In the genomic region with DNA sequence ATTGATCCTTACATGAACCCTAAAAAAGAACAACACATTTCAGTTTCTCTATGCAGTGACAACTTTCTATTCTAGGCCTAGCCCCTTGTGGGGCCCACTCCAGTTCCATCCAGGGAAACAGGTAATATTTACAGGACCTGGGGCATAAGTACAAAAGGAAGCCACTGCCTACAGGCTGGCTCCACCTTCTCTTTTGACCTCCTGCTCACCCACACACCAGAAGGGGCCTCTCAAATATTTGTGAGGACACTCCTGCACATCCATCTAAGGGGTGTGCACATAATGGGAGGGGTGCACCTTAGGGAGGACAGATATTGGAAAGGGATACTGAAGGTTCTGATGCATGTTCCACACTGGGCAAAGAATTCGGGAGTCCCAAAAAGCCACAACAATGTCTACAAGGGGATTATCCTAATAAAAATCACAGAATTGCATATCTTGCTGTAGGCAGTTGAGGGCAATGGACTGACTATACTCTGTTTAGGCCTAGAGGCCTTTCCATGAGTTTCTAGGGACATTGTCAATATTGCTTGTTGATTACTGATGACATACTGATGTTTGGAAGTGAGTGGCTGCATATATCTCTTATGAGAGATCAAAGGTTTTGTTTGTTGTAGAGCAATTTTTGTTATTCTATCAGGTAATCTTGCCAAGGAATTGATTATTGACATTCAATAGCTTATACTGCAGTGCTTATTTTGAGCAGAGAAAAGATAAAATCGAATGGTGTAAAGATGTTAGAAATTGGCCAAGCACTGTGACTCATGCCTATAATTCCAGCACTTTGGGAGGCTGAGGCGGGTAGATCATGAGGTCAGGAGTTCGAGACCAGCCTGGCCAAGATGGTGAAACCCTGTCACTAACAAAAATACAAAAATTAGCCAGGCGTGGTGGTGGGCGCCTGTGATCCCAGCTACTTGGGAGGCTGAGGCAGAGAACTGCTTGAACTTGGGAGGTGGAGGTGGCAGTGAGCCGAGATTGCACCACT, we compare ENCODE assay signal across 1 cellular context.
TF ChIP-seq lines count a peak whose summit lies in the region.

No MANE protein-coding gene starts in this region.

TF ChIP-seq in HepG2, 621 proteins besides CTCF, POLR2A, EP300 and RAD21 (continued from another document and continues in another):
- TF ChIP-seq, protein P1, sequence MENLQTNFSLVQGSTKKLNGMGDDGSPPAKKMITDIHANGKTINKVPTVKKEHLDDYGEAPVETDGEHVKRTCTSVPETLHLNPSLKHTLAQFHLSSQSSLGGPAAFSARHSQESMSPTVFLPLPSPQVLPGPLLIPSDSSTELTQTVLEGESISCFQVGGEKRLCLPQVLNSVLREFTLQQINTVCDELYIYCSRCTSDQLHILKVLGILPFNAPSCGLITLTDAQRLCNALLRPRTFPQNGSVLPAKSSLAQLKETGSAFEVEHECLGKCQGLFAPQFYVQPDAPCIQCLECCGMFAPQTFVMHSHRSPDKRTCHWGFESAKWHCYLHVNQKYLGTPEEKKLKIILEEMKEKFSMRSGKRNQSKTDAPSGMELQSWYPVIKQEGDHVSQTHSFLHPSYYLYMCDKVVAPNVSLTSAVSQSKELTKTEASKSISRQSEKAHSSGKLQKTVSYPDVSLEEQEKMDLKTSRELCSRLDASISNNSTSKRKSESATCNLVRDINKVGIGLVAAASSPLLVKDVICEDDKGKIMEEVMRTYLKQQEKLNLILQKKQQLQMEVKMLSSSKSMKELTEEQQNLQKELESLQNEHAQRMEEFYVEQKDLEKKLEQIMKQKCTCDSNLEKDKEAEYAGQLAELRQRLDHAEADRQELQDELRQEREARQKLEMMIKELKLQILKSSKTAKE (CRISPR knock-in tag; IDR thresholded peaks at IDR 0.05; ENCODE audit: borderline replicate concordance): peak; percentile 74
- TF ChIP-seq, protein P2, sequence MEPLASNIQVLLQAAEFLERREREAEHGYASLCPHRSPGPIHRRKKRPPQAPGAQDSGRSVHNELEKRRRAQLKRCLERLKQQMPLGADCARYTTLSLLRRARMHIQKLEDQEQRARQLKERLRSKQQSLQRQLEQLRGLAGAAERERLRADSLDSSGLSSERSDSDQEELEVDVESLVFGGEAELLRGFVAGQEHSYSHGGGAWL (CRISPR knock-in tag; IDR thresholded peaks at IDR 0.05): no peak
- TF ChIP-seq NR2F6 (IDR thresholded peaks at IDR 0.05) (peak; percentile 89), NR2F6 (CRISPR knock-in tag; IDR thresholded peaks at IDR 0.05) (peak; percentile 90), ZNF670 (CRISPR knock-in tag; IDR thresholded peaks at IDR 0.05; ENCODE audit: borderline replicate concordance) (peak; percentile 9), ELF4 (CRISPR knock-in tag; IDR thresholded peaks at IDR 0.05; ENCODE audit: borderline replicate concordance) (peak; percentile 63; the same call in 1 of the 2 replicates), HOXD1 (CRISPR knock-in tag; IDR thresholded peaks at IDR 0.05) (no peak), AKAP8 (CRISPR knock-in tag; IDR thresholded peaks at IDR 0.05) (no peak), U2AF1 (optimal IDR thresholded peaks at IDR 0.05; ENCODE audit: low read depth, low read length) (no peak), NFYB (CRISPR knock-in tag; IDR thresholded peaks at IDR 0.05) (peak; percentile 8; the same call in 1 of the 2 replicates), ZNF773 (CRISPR knock-in tag; IDR thresholded peaks at IDR 0.05; ENCODE audit: borderline replicate concordance) (no peak), ZNF124 (CRISPR knock-in tag; IDR thresholded peaks at IDR 0.05) (peak; percentile 41; the same call in 1 of the 2 replicates), ZFP82 (CRISPR knock-in tag; IDR thresholded peaks at IDR 0.05; ENCODE audit: borderline replicate concordance) (no peak), MIXL1 (CRISPR knock-in tag; IDR thresholded peaks at IDR 0.05) (peak; percentile 40; the same call in 1 of the 2 replicates), MIER2 (CRISPR knock-in tag; IDR thresholded peaks at IDR 0.05) (no peak; the same call in 1 of the 2 replicates), ZNF562 (CRISPR knock-in tag; IDR thresholded peaks at IDR 0.05; ENCODE audit: borderline replicate concordance) (no peak), KDM2A (CRISPR knock-in tag; IDR thresholded peaks at IDR 0.05; ENCODE audit: borderline replicate concordance, low read depth) (no peak), RBFOX2 (IDR thresholded peaks at IDR 0.05; ENCODE audit: low read depth, low read length) (no peak), ZZZ3 (CRISPR knock-in tag; IDR thresholded peaks at IDR 0.05; ENCODE audit: borderline replicate concordance) (no peak), RXRB (CRISPR knock-in tag; IDR thresholded peaks at IDR 0.05; ENCODE audit: borderline replicate concordance) (peak; percentile 88), ZNF652 (CRISPR knock-in tag; IDR thresholded peaks at IDR 0.05; ENCODE audit: borderline replicate concordance, low read depth) (peak; percentile 53; the same call in 1 of the 2 replicates), GFI1 (CRISPR knock-in tag; IDR thresholded peaks at IDR 0.05; ENCODE audit: borderline replicate concordance) (peak; percentile 96), TBP (CRISPR knock-in tag; IDR thresholded peaks at IDR 0.05) (no peak), HNRNPK (IDR thresholded peaks at IDR 0.05; ENCODE audit: low read depth, low read length, poor library complexity, severe bottlenecking) (no peak), ZNF878 (CRISPR knock-in tag; IDR thresholded peaks at IDR 0.05) (peak; percentile 85), ZNF605 (CRISPR knock-in tag; IDR thresholded peaks at IDR 0.05) (peak; percentile 53; the same call in 1 of the 2 replicates), NCOA2 (CRISPR knock-in tag; IDR thresholded peaks at IDR 0.05) (peak; percentile 92), AHR (CRISPR knock-in tag; IDR thresholded peaks at IDR 0.05) (no peak), ZNF589 (CRISPR knock-in tag; conservative IDR thresholded peaks at IDR 0.05) (no peak), DMAP1 (CRISPR knock-in tag; IDR thresholded peaks at IDR 0.05) (no peak; the same call in 1 of the 2 replicates), GABPA (IDR thresholded peaks at IDR 0.05; ENCODE audit: low read depth, low read length) (no peak), GABPA (CRISPR knock-in tag; IDR thresholded peaks at IDR 0.05; ENCODE audit: low read depth) (peak; percentile 61), ZSCAN21 (CRISPR knock-in tag; IDR thresholded peaks at IDR 0.05; ENCODE audit: borderline replicate concordance) (0 out of 2 replicates have a peak, but pooled peaks have one; percentile 46), GATAD2A (CRISPR knock-in tag; IDR thresholded peaks at IDR 0.05) (peak; percentile 87), ZBTB8A (CRISPR knock-in tag; IDR thresholded peaks at IDR 0.05; ENCODE audit: borderline replicate concordance, low read depth) (no peak), SALL2 (CRISPR knock-in tag; IDR thresholded peaks at IDR 0.05) (no peak; the same call in 1 of the 2 replicates), MTA1 (CRISPR knock-in tag; IDR thresholded peaks at IDR 0.05; ENCODE audit: borderline replicate concordance) (no peak; the same call in 1 of the 2 replicates), PHF5A (CRISPR knock-in tag; IDR thresholded peaks at IDR 0.05; ENCODE audit: low read depth, unreplicated experiment) (peak; percentile 29), WIZ (CRISPR knock-in tag; IDR thresholded peaks at IDR 0.05) (peak; percentile 68; the same call in 1 of the 2 replicates), FOXM1 (CRISPR knock-in tag; IDR thresholded peaks at IDR 0.05) (no peak), CENPX (CRISPR knock-in tag; IDR thresholded peaks at IDR 0.05) (no peak), ZNF709 (CRISPR knock-in tag; IDR thresholded peaks at IDR 0.05) (no peak), TEAD2 (CRISPR knock-in tag; IDR thresholded peaks at IDR 0.05) (no peak), ZNF772 (CRISPR knock-in tag; IDR thresholded peaks at IDR 0.05) (peak; percentile 68), PAF1 (CRISPR knock-in tag; IDR thresholded peaks at IDR 0.05) (no peak)
- TF ChIP-seq, protein P3, sequence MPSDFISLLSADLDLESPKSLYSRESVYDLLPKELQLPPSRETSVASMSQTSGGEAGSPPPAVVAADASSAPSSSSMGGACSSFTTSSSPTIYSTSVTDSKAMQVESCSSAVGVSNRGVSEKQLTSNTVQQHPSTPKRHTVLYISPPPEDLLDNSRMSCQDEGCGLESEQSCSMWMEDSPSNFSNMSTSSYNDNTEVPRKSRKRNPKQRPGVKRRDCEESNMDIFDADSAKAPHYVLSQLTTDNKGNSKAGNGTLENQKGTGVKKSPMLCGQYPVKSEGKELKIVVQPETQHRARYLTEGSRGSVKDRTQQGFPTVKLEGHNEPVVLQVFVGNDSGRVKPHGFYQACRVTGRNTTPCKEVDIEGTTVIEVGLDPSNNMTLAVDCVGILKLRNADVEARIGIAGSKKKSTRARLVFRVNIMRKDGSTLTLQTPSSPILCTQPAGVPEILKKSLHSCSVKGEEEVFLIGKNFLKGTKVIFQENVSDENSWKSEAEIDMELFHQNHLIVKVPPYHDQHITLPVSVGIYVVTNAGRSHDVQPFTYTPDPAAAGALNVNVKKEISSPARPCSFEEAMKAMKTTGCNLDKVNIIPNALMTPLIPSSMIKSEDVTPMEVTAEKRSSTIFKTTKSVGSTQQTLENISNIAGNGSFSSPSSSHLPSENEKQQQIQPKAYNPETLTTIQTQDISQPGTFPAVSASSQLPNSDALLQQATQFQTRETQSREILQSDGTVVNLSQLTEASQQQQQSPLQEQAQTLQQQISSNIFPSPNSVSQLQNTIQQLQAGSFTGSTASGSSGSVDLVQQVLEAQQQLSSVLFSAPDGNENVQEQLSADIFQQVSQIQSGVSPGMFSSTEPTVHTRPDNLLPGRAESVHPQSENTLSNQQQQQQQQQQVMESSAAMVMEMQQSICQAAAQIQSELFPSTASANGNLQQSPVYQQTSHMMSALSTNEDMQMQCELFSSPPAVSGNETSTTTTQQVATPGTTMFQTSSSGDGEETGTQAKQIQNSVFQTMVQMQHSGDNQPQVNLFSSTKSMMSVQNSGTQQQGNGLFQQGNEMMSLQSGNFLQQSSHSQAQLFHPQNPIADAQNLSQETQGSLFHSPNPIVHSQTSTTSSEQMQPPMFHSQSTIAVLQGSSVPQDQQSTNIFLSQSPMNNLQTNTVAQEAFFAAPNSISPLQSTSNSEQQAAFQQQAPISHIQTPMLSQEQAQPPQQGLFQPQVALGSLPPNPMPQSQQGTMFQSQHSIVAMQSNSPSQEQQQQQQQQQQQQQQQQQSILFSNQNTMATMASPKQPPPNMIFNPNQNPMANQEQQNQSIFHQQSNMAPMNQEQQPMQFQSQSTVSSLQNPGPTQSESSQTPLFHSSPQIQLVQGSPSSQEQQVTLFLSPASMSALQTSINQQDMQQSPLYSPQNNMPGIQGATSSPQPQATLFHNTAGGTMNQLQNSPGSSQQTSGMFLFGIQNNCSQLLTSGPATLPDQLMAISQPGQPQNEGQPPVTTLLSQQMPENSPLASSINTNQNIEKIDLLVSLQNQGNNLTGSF (CRISPR knock-in tag; IDR thresholded peaks at IDR 0.05): no peak
- TF ChIP-seq, protein P4, sequence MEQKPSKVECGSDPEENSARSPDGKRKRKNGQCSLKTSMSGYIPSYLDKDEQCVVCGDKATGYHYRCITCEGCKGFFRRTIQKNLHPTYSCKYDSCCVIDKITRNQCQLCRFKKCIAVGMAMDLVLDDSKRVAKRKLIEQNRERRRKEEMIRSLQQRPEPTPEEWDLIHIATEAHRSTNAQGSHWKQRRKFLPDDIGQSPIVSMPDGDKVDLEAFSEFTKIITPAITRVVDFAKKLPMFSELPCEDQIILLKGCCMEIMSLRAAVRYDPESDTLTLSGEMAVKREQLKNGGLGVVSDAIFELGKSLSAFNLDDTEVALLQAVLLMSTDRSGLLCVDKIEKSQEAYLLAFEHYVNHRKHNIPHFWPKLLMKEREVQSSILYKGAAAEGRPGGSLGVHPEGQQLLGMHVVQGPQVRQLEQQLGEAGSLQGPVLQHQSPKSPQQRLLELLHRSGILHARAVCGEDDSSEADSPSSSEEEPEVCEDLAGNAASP (CRISPR knock-in tag; IDR thresholded peaks at IDR 0.05; ENCODE audit: borderline replicate concordance): peak; percentile 83
- TF ChIP-seq, protein P5, sequence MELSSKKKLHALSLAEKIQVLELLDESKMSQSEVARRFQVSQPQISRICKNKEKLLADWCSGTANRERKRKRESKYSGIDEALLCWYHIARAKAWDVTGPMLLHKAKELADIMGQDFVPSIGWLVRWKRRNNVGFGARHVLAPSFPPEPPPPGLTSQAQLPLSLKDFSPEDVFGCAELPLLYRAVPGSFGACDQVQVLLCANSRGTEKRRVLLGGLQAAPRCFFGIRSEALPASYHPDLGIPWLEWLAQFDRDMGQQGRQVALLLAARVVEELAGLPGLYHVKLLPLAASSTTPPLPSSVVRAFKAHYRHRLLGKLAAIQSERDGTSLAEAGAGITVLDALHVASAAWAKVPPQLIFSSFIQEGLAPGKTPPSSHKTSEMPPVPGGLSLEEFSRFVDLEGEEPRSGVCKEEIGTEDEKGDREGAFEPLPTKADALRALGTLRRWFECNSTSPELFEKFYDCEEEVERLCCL (CRISPR knock-in tag; IDR thresholded peaks at IDR 0.05; ENCODE audit: borderline replicate concordance): no peak
- TF ChIP-seq, protein P6, sequence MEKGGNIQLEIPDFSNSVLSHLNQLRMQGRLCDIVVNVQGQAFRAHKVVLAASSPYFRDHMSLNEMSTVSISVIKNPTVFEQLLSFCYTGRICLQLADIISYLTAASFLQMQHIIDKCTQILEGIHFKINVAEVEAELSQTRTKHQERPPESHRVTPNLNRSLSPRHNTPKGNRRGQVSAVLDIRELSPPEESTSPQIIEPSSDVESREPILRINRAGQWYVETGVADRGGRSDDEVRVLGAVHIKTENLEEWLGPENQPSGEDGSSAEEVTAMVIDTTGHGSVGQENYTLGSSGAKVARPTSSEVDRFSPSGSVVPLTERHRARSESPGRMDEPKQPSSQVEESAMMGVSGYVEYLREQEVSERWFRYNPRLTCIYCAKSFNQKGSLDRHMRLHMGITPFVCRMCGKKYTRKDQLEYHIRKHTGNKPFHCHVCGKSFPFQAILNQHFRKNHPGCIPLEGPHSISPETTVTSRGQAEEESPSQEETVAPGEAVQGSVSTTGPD (CRISPR knock-in tag; IDR thresholded peaks at IDR 0.05): 0 out of 2 replicates have a peak, but pooled peaks have one; percentile 7
- TF ChIP-seq, protein P7, sequence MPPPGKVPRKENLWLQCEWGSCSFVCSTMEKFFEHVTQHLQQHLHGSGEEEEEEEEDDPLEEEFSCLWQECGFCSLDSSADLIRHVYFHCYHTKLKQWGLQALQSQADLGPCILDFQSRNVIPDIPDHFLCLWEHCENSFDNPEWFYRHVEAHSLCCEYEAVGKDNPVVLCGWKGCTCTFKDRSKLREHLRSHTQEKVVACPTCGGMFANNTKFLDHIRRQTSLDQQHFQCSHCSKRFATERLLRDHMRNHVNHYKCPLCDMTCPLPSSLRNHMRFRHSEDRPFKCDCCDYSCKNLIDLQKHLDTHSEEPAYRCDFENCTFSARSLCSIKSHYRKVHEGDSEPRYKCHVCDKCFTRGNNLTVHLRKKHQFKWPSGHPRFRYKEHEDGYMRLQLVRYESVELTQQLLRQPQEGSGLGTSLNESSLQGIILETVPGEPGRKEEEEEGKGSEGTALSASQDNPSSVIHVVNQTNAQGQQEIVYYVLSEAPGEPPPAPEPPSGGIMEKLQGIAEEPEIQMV (CRISPR knock-in tag; IDR thresholded peaks at IDR 0.05; ENCODE audit: low read depth): no peak
